ENCODE assay signal across 13 cellular contexts in genomic region chr10:117166420-117167345, GRCh38. TPM values are rescaled to one million over a fixed set of nuclear protein-coding genes. Genes with fewer than 3 reads are reported as not detected.
A peak's percentile ranks its signal among the peaks of the same experiment; 100 is the strongest.
DNase-seq lines count a peak whose midpoint lies in the region; ATAC-seq and TF ChIP-seq lines count a peak whose summit lies in the region.
"Had no signal": no experiment of that assay in that cellular context is flagged by ENCODE, and none has a peak within 500 bp of the region (broad histone marks: within the 10 kb centered on the region; RNA-seq: fewer than 3 reads in every experiment).

No MANE protein-coding gene starts in this region.

- intact Hi-C loops in mucosa of descending colon (cut with DNase I, micrococcal nuclease): no loop called here

- WGBS in SK-N-SH (ENCODE audit: low lambda C conversion rate): 21% methylated on average over 32 of the region's 41 CpGs

- CTCF ChIA-PET in SK-N-SH (lab: Yijun Ruan, JAX): interaction anchor here (0.6 to 11.1 kb wide), 44 partner anchors 9 to 556 kb away, joined by 3 to 265 read pairs (median 6); partner anchors contain the start of gene ENO4

- H3K4me1 ChIP-seq in SK-N-SH (ENCODE audit: control insufficient read depth in 1 of 2, insufficient read depth in 2 of 2, low read depth in 1 of 2, low read length in 1 of 2) (peaks cover 0 to 9% of the 10 kb centered on the region in 2 experiments; a peak in 1 of 4 replicates), ES-I3 (ENCODE audit: insufficient read depth, low read length) (peaks cover 5% of the 10 kb centered on the region), mucosa of descending colon (ENCODE audit: low read depth) (peaks cover 30% of the 10 kb centered on the region)

- H3K36me3 Mint-ChIP-seq in activated naive CD4-positive, alpha-beta T cell treated with anti-CD3 and anti-CD28 coated beads, Interleukin-2, amount 50 U/mL, for 72 hours: peaks cover 0 to 13% of the 10 kb centered on the region in 2 donors

- no peak for TF ChIP-seq RAD21 in SK-N-SH (IDR thresholded peaks at IDR 0.05; ENCODE audit: low read length)

- no peaks in the 10 kb centered on the region for H3K9me3 Mint-ChIP-seq in activated naive CD4-positive, alpha-beta T cell treated with anti-CD3 and anti-CD28 coated beads, Interleukin-2, amount 50 U/mL, for 72 hours

- H3K9me2 ChIP-seq in SK-N-SH: no peaks in the 10 kb centered on the region

- DNase-seq in SK-N-SH: no peak
- no peak for DNase-seq in activated naive CD4-positive, alpha-beta T cell treated with anti-CD3 and anti-CD28 coated beads, Interleukin-2, amount 50 U/mL, for 72 hours (ENCODE audit: low spot score in 2 of 2)
- DNase-seq in mucosa of descending colon: no peak
- DNase-seq in G401 (ENCODE audit: low spot score): no peak
- DNase-seq: central memory CD4-positive, alpha-beta T cell; MM.1S had no signal

- H3F3A ChIP-seq in SK-N-SH (replicated peaks; ENCODE audit: insufficient read depth): no peaks in the 10 kb centered on the region

- TF ChIP-seq CTCF in SK-N-SH (IDR thresholded peaks at IDR 0.05): no peak
- TF ChIP-seq CTCF in mucosa of descending colon (IDR thresholded peaks at IDR 0.05): no peak

- no peak overlapping the region for H2AFZ ChIP-seq in SK-N-SH (ENCODE audit: low read depth)

- in situ Hi-C loops in G401 (cut with HindIII; ENCODE audit: low sequenced_read_pairs): loop anchor here (25.0 kb wide), 1 partner anchor 354 kb away; no protein-coding TSS in a partner anchor

- peak overlapping the region in 1 of 2 donors; percentile 36 for H3K27ac Mint-ChIP-seq in activated naive CD4-positive, alpha-beta T cell treated with anti-CD3 and anti-CD28 coated beads, Interleukin-2, amount 50 U/mL, for 72 hours

- H3K36me3 ChIP-seq in SK-N-SH (replicated peaks in 1 of 2; ENCODE audit: control insufficient read depth in 1 of 2, insufficient read depth in 2 of 2, low read length in 1 of 2) (no peaks in the 10 kb centered on the region), ES-I3 (ENCODE audit: insufficient read depth, low read length) (no peaks in the 10 kb centered on the region), mucosa of descending colon (ENCODE audit: low read depth) (no peaks in the 10 kb centered on the region)
- H3K36me3 ChIP-seq: transverse colon had no signal

- no peaks in the 10 kb centered on the region for H3K9me3 ChIP-seq in SK-N-SH
- no peaks in the 10 kb centered on the region for H3K9me3 ChIP-seq in ES-I3 (ENCODE audit: control insufficient read depth, insufficient read depth, low read length)
- no peaks in the 10 kb centered on the region for H3K9me3 ChIP-seq in mucosa of descending colon
- H3K9me3 ChIP-seq: transverse colon had no signal

- no peaks in the 10 kb centered on the region for H3K79me2 ChIP-seq in SK-N-SH (ENCODE audit: insufficient read depth)

- no peak for TF ChIP-seq EP300 in SK-N-SH (IDR thresholded peaks at IDR 0.05; ENCODE audit: borderline replicate concordance in 1 of 2, low read depth in 1 of 2, low read length in 1 of 2)

- H3K9ac ChIP-seq in SK-N-SH: no peak overlapping the region
- H3K9ac ChIP-seq in ES-I3 (ENCODE audit: low read depth, low read length): peak overlapping the region; percentile 41; the same call in 1 of the 2 replicates

- peaks cover 92% of the 10 kb centered on the region for H3K27me3 ChIP-seq in SK-N-SH (ENCODE audit: insufficient read depth)

- ATAC-seq in SK-N-SH treated with all-trans-retinoic acid at 6 μM for 48 hours (no peak), mucosa of descending colon (peak; percentile 51), GM18909 (IDR thresholded peaks at IDR 0.05; ENCODE audit: poor library complexity, unreplicated experiment) (no peak), HG02938 (IDR thresholded peaks at IDR 0.05; ENCODE audit: unreplicated experiment) (no peak)
- peak; percentile 33 to 40 for ATAC-seq in activated naive CD4-positive, alpha-beta T cell treated with anti-CD3 and anti-CD28 coated beads, Interleukin-2, amount 50 U/mL, for 72 hours

- POLR2A ChIA-PET in SK-N-SH (lab: Yijun Ruan, JAX): interaction anchor here (1.4 kb wide), 1 partner anchor 370 kb away, joined by 4 read pairs; no protein-coding TSS in a partner anchor

- no peak overlapping the region for H3K27ac ChIP-seq in SK-N-SH (ENCODE audit: low read depth in 2 of 2, low read length in 1 of 2)
- H3K27ac ChIP-seq: skin epidermis, transverse colon had no signal

- H3K4me3 ChIP-seq in SK-N-SH (ENCODE audit: low read depth in 2 of 2, low read length in 1 of 2) (no peak overlapping the region), mucosa of descending colon (no peak overlapping the region)

- H4K20me1 ChIP-seq in SK-N-SH (ENCODE audit: insufficient read depth): no peaks in the 10 kb centered on the region

- H3K4me2 ChIP-seq in SK-N-SH: peak overlapping the region; percentile 67

TF ChIP-seq in SK-N-SH, 30 proteins besides CTCF, POLR2A, EP300 and RAD21 (continues in another document):
- TF ChIP-seq TAF1 (IDR thresholded peaks at IDR 0.05; ENCODE audit: borderline replicate concordance, low read depth, low read length): no peak
- TF ChIP-seq USF2 (IDR thresholded peaks at IDR 0.05; ENCODE audit: borderline replicate concordance, low read depth, low read length): no peak
- no peak for TF ChIP-seq FOXJ3 (CRISPR knock-in tag; IDR thresholded peaks at IDR 0.05)
- TF ChIP-seq SIN3A (IDR thresholded peaks at IDR 0.05; ENCODE audit: borderline replicate concordance, low read depth, low read length): no peak
- TF ChIP-seq, protein P1, sequence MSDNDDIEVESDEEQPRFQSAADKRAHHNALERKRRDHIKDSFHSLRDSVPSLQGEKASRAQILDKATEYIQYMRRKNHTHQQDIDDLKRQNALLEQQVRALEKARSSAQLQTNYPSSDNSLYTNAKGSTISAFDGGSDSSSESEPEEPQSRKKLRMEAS (IDR thresholded peaks at IDR 0.05; ENCODE audit: low read depth): no peak
- TF ChIP-seq MEF2A (IDR thresholded peaks at IDR 0.05; ENCODE audit: borderline replicate concordance, low read depth): no peak
- no peak for TF ChIP-seq IRF3 (IDR thresholded peaks at IDR 0.05; ENCODE audit: low read depth, low read length)

TF ChIP-seq in SK-N-SH treated with all-trans-retinoic acid at 6 μM for 48 hours, 23 proteins besides CTCF, POLR2A, EP300 and RAD21 (continues in another document):
- TF ChIP-seq ESRRG (CRISPR knock-in tag; IDR thresholded peaks at IDR 0.05): no peak
- TF ChIP-seq ZFP3 (CRISPR knock-in tag; IDR thresholded peaks at IDR 0.05): no peak
- TF ChIP-seq ISL1 (CRISPR knock-in tag; IDR thresholded peaks at IDR 0.05): no peak
- no peak for TF ChIP-seq CSDC2 (CRISPR knock-in tag; IDR thresholded peaks at IDR 0.05)
- no peak for TF ChIP-seq TOX (CRISPR knock-in tag; IDR thresholded peaks at IDR 0.05; ENCODE audit: borderline replicate concordance)
- no peak for TF ChIP-seq ZC3H10 (CRISPR knock-in tag; IDR thresholded peaks at IDR 0.05)
- no peak for TF ChIP-seq ZNF8 (CRISPR knock-in tag; IDR thresholded peaks at IDR 0.05)
- TF ChIP-seq OSR1 (CRISPR knock-in tag; IDR thresholded peaks at IDR 0.05): no peak
- no peak for TF ChIP-seq BACH2 (CRISPR knock-in tag; IDR thresholded peaks at IDR 0.05; ENCODE audit: borderline replicate concordance)
- TF ChIP-seq RARB (CRISPR knock-in tag; IDR thresholded peaks at IDR 0.05): no peak
- no peak for TF ChIP-seq SNAI2 (CRISPR knock-in tag; IDR thresholded peaks at IDR 0.05)
- TF ChIP-seq PATZ1 (CRISPR knock-in tag; IDR thresholded peaks at IDR 0.05; ENCODE audit: borderline replicate concordance): no peak

RNA-seq across cellular contexts. Expression of gene VAX1, which starts 28.6 kb away (rescaled TPM):
- polyA plus RNA-seq in SK-N-SH (2012; rRNA removed): not detected in 2 replicates
- not detected in 2 replicates for polyA plus RNA-seq in SK-N-SH (2012; cell fraction: cytosol; rRNA removed)
- not detected in 2 replicates for polyA plus RNA-seq in SK-N-SH (2012; cell fraction: nucleus; rRNA removed)
- not detected for total RNA-seq in activated naive CD4-positive, alpha-beta T cell treated with anti-CD3 and anti-CD28 coated beads, Interleukin-2, amount 50 U/mL, for 72 hours
- not detected for total RNA-seq in mucosa of descending colon
- not detected in 2 replicates for total RNA-seq in G401 (2014; rRNA removed; shearing (Covaris generic))
- total RNA-seq: OCI-LY7, transverse colon had no signal

RNA-seq across cellular contexts. Expression of gene KCNK18, which starts 30.6 kb away (rescaled TPM):
- polyA plus RNA-seq in SK-N-SH (2012; rRNA removed): not detected in 2 replicates
- polyA plus RNA-seq in SK-N-SH (2012; cell fraction: cytosol; rRNA removed): not detected in 2 replicates
- polyA plus RNA-seq in SK-N-SH (2012; cell fraction: nucleus; rRNA removed): not detected in 2 replicates
- total RNA-seq in activated naive CD4-positive, alpha-beta T cell treated with anti-CD3 and anti-CD28 coated beads, Interleukin-2, amount 50 U/mL, for 72 hours: not detected
- not detected for total RNA-seq in mucosa of descending colon
- not detected in 2 replicates for total RNA-seq in G401 (2014; rRNA removed; shearing (Covaris generic))
- total RNA-seq: OCI-LY7, transverse colon had no signal

Comparison
In these comparisons a context has a peak if more than half of its experiments do, and no peak if none do; other contexts are left out.
1. ATAC-seq: peak in activated naive CD4-positive, alpha-beta T cell treated with anti-CD3 and anti-CD28 coated beads, Interleukin-2, amount 50 U/mL, for 72 hours (2 of 2) and mucosa of descending colon (single experiment); none in SK-N-SH treated with all-trans-retinoic acid at 6 μM for 48 hours (single experiment), GM18909 (single experiment) and HG02938 (single experiment).